Comparison of ENCODE assay signal across 32 cellular contexts in genomic region chr6:44157152-44157521, GRCh38. TPM values are rescaled to one million over a fixed set of nuclear protein-coding genes. Genes with fewer than 3 reads are reported as not detected.
A peak's percentile ranks its signal among the peaks of the same experiment; 100 is the strongest.
DNase-seq lines count a peak whose midpoint lies in the region; ATAC-seq, FAIRE-seq and TF ChIP-seq lines count a peak whose summit lies in the region.
"Had no signal": no experiment of that assay in that cellular context is flagged by ENCODE, and none has a peak within 500 bp of the region (broad histone marks: within the 10 kb centered on the region; RNA-seq: fewer than 3 reads in every experiment).

No MANE protein-coding gene starts in this region.

- no peak overlapping the region for H3K4me2 ChIP-seq in K562 (ENCODE audit: insufficient read depth, low read length)
- H3K4me2 ChIP-seq in neural progenitor cell = no peak overlapping the region
- H3K4me2 ChIP-seq: smooth muscle cell had no signal

- CTCF ChIA-PET in K562 (lab: Yijun Ruan, JAX; ENCODE audit: low intra/inter-chr PET ratio) = no interaction called here

- TF ChIP-seq CTCF in K562 (IDR thresholded peaks at IDR 0.05 in 2 of 3, conservative IDR thresholded peaks at IDR 0.05 in 1 of 3; ENCODE audit: insufficient read depth in 2 of 3, low read depth in 1 of 3, low read length in 3 of 3) (peak; percentile 7 to 21 (median 21); a peak in 1 of 6 replicates), neural progenitor cell (IDR thresholded peaks at IDR 0.05) (no peak), spleen (IDR thresholded peaks at IDR 0.05 in 8 of 11, conservative IDR thresholded peaks at IDR 0.05 in 3 of 11) (no peak)

- H3K27me3 Mint-ChIP-seq in neural progenitor cell (ENCODE audit: insufficient read depth, low read depth) = peaks cover 11% of the 10 kb centered on the region
- H3K27me3 Mint-ChIP-seq in activated T-cell treated with anti-CD3 and anti-CD28 coated beads, Interleukin-2, amount 50 U/mL, for 72 hours (ENCODE audit: low read depth) = no peaks in the 10 kb centered on the region
- H3K27me3 Mint-ChIP-seq: T-helper 17 cell had no signal

- H3K9me3 ChIP-seq in K562 (replicated peaks; ENCODE audit: control insufficient read depth, insufficient read depth, low read depth, low read length) (no peaks in the 10 kb centered on the region), neural progenitor cell (ENCODE audit: low read depth) (no peaks in the 10 kb centered on the region), spleen (no peaks in the 10 kb centered on the region)
- H3K9me3 ChIP-seq: adrenal gland, right atrium auricular region had no signal

- no peak for FAIRE-seq in K562 (lab: Jason Lieb, UNC)
- FAIRE-seq: A204.1 had no signal

- peak overlapping the region; percentile 7 for H3K27ac Mint-ChIP-seq in neural progenitor cell
- no peak overlapping the region for H3K27ac Mint-ChIP-seq in activated T-cell treated with anti-CD3 and anti-CD28 coated beads, Interleukin-2, amount 50 U/mL, for 72 hours
- H3K27ac Mint-ChIP-seq: CD8-positive, alpha-beta memory T cell had no signal

- peaks cover 3% of the 10 kb centered on the region for H3F3A ChIP-seq in neural progenitor cell (ENCODE audit: low read depth)

- ATAC-seq in K562 = no peak; the same call in 2 of the 3 replicates
- no peak for ATAC-seq in activated T-cell treated with anti-CD3 and anti-CD28 coated beads, Interleukin-2, amount 50 U/mL, for 72 hours (replicated peaks in 1 of 2)
- ATAC-seq: naive thymus-derived CD4-positive, alpha-beta T cell; T-helper 17 cell had no signal

- DNase-seq in NCI-H82 (lab: John Stamatoyannopoulos, UW) (peak; percentile 28), NCI-H82 treated with DMSO at 0.1 percent for 48 hours (lab: John Stamatoyannopoulos, UW; ENCODE audit: unreplicated experiment) (no peak), K562 (ENCODE audit: extremely low read depth in 1 of 4, low spot score in 3 of 4) (no peak), neural progenitor cell (ENCODE audit: low spot score) (no peak), AML-193 (lab: John Stamatoyannopoulos, UW) (no peak), spleen (no peak)
- DNase-seq in activated T-cell treated with anti-CD3 and anti-CD28 coated beads, Interleukin-2, amount 50 U/mL, for 72 hours = no peak
- DNase-seq in activated naive CD4-positive, alpha-beta T cell treated with anti-CD3 and anti-CD28 coated beads, Interleukin-2, amount 50 U/mL, for 16 hours = no peak
- DNase-seq: activated CD4-positive, alpha-beta T cell treated with anti-CD3 and anti-CD28 coated beads for 48 hours; activated naive CD4-positive, alpha-beta T cell; activated T-cell treated with anti-CD3 and anti-CD28 coated beads, Interleukin-2, amount 50 U/mL, for 1 hour; adrenal gland; CD8-positive, alpha-beta memory T cell; HCEC 1CT; midbrain; naive thymus-derived CD4-positive, alpha-beta T cell; NCI-H1436; NCI-H2081 treated with DMSO at 0.1 percent for 48 hours; NCI-H226; stimulated activated CD4-positive, alpha-beta T cell treated with anti-CD3 and anti-CD28 coated beads, Interleukin-2, amount 100 ng/mL, for 24 hours; T-helper 17 cell had no signal

- no peak for TF ChIP-seq RAD21 in K562 (CRISPR knock-in tag; conservative IDR thresholded peaks at IDR 0.05 in 1 of 2, IDR thresholded peaks at IDR 0.05 in 1 of 2)

- H3K4me1 Mint-ChIP-seq in neural progenitor cell = peaks cover 10% of the 10 kb centered on the region
- peaks cover 13% of the 10 kb centered on the region for H3K4me1 Mint-ChIP-seq in activated T-cell treated with anti-CD3 and anti-CD28 coated beads, Interleukin-2, amount 50 U/mL, for 72 hours (ENCODE audit: low read depth)

- no peaks in the 10 kb centered on the region for H3K9me1 ChIP-seq in K562 (ENCODE audit: control insufficient read depth, insufficient read depth, low read length)

- H3K27ac ChIP-seq in K562 (ENCODE audit: extremely low read depth, low read depth, low read length) (no peak overlapping the region), neural progenitor cell (no peak overlapping the region), spleen (no peak overlapping the region)
- H3K27ac ChIP-seq: adrenal gland, right atrium auricular region, SK-N-MC had no signal

- 59% methylated on average over 11 of the region's 11 CpGs for WGBS in K562 (ENCODE audit: insufficient coverage, low coverage, missing lambda C conversion rate)
- WGBS in spleen, 5 donors = 75 to 92% (median 80%) methylated on average over 11 of the region's 11 CpGs

- H3K79me2 ChIP-seq in K562 (ENCODE audit: control insufficient read depth, insufficient read depth, low read length) (no peaks in the 10 kb centered on the region), neural progenitor cell (ENCODE audit: low read depth) (no peaks in the 10 kb centered on the region)

- H3K4me1 ChIP-seq in K562 (replicated peaks in 1 of 2; ENCODE audit: control insufficient read depth in 2 of 2, insufficient read depth in 2 of 2, low read length in 2 of 2) = peaks cover 3 to 23% of the 10 kb centered on the region in 2 experiments; a peak in 3 of 5 replicates
- no peaks in the 10 kb centered on the region for H3K4me1 ChIP-seq in neural progenitor cell
- H3K4me1 ChIP-seq in spleen = peaks cover 0 to under 1% (median 0%) of the 10 kb centered on the region in 6 donors
- H3K4me1 ChIP-seq: right atrium auricular region had no signal

- no peak overlapping the region for H3K4me3 Mint-ChIP-seq in neural progenitor cell
- H3K4me3 Mint-ChIP-seq in activated T-cell treated with anti-CD3 and anti-CD28 coated beads, Interleukin-2, amount 50 U/mL, for 72 hours = no peak overlapping the region
- H3K4me3 Mint-ChIP-seq: brain; CD8-positive, alpha-beta memory T cell; naive thymus-derived CD4-positive, alpha-beta T cell; T-helper 17 cell had no signal

- no peak for TF ChIP-seq EP300 in K562 (IDR thresholded peaks at IDR 0.05; ENCODE audit: low read length)

- no peaks in the 10 kb centered on the region for H3K9me3 Mint-ChIP-seq in neural progenitor cell
- H3K9me3 Mint-ChIP-seq in activated T-cell treated with anti-CD3 and anti-CD28 coated beads, Interleukin-2, amount 50 U/mL, for 72 hours = no peaks in the 10 kb centered on the region
- H3K9me3 Mint-ChIP-seq: brain; CD8-positive, alpha-beta memory T cell; naive thymus-derived CD4-positive, alpha-beta T cell had no signal

- H3K36me3 ChIP-seq in K562 (ENCODE audit: control insufficient read depth, insufficient read depth, low read length) (peaks cover 22% of the 10 kb centered on the region; the same call in 1 of the 3 replicates), neural progenitor cell (no peaks in the 10 kb centered on the region), spleen (peaks cover 0 to 18% (median 2%) of the 10 kb centered on the region in 6 donors)
- H3K36me3 ChIP-seq: adrenal gland, right atrium auricular region had no signal

- H3K36me3 Mint-ChIP-seq in neural progenitor cell = peaks cover 3% of the 10 kb centered on the region
- no peaks in the 10 kb centered on the region for H3K36me3 Mint-ChIP-seq in activated T-cell treated with anti-CD3 and anti-CD28 coated beads, Interleukin-2, amount 50 U/mL, for 72 hours (ENCODE audit: insufficient read depth in 2 of 2)
- H3K36me3 Mint-ChIP-seq: brain; naive thymus-derived CD4-positive, alpha-beta T cell had no signal

- H4K20me1 ChIP-seq in K562 (replicated peaks; ENCODE audit: control insufficient read depth, insufficient read depth, low read length) (0 out of 2 replicates have a peak, but pooled peaks cover 3% of the 10 kb centered on the region), neural progenitor cell (ENCODE audit: low read depth) (no peaks in the 10 kb centered on the region)

- POLR2A ChIA-PET in K562 (lab: Yijun Ruan, JAX) = interaction anchor here (0.6 to 1.1 kb wide), 5 partner anchors 14 to 333 kb away, joined by 3 to 5 read pairs (median 4); partner anchors contain the start of gene HSP90AB1

- H3K4me3 ChIP-seq in K562 (no peak overlapping the region), neural progenitor cell (no peak overlapping the region), spleen (no peak overlapping the region)
- H3K4me3 ChIP-seq: adrenal gland, right atrium auricular region, SK-N-MC, smooth muscle cell had no signal

- TF ChIP-seq POLR2A in K562 (conservative IDR thresholded peaks at IDR 0.05) = no peak
- TF ChIP-seq POLR2A in spleen (IDR thresholded peaks at IDR 0.05) = no peak

- BruUV-seq in K562 (replicated peaks; lab: Mats Ljungman, UMichigan) = no TSS peak

- H2AFZ ChIP-seq in K562 (ENCODE audit: low read depth, low read length) = no peak overlapping the region
- H2AFZ ChIP-seq in neural progenitor cell (replicated peaks) = no peak overlapping the region

- intact Hi-C loops in K562 (cut with micrococcal nuclease) (no loop called here), spleen (cut with DNase I; ENCODE audit: low total_unique reads) (no loop called here)

- H3K9ac ChIP-seq in K562 (ENCODE audit: insufficient read depth in 1 of 2, low read depth in 2 of 2, low read length in 2 of 2) (peak overlapping the region in 1 of 2 experiments; percentile 79; a peak in 1 of 4 replicates), neural progenitor cell (no peak overlapping the region)

- no peaks in the 10 kb centered on the region for H3K27me3 ChIP-seq in K562 (ENCODE audit: control insufficient read depth in 2 of 2, insufficient read depth in 2 of 2, low read length in 2 of 2)
- no peaks in the 10 kb centered on the region for H3K27me3 ChIP-seq in neural progenitor cell
- no peaks in the 10 kb centered on the region for H3K27me3 ChIP-seq in spleen (replicated peaks in 1 of 7)
- H3K27me3 ChIP-seq: adrenal gland, right atrium auricular region had no signal

- in situ Hi-C loops in K562 (cut with MboI) = no loop called here

RNA-seq across cellular contexts. Expression of gene CAPN11, which starts 1.5 kb away (rescaled TPM):
- 2.2 and 4.6 TPM in 2 replicates for total RNA-seq in K562 (2011; cell fraction: chromatin; rRNA removed; ENCODE audit: low replicate concordance)
- 1.8 and 2.5 TPM in 2 replicates for total RNA-seq in K562 (2011; cell fraction: nucleolus; rRNA removed)
- 1.6 and 1.9 TPM in 2 replicates for total RNA-seq in K562 (2011; cell fraction: nucleoplasm; rRNA removed)
- 0.20 and 0.41 TPM in 2 replicates for total RNA-seq in K562 (2014; rRNA removed)
- 0.13 and 0.18 TPM in 2 replicates for total RNA-seq in K562 (2014; rRNA removed; fragmentation: Illumina TruSeq; extraction: Trizol)
- total RNA-seq in K562 (2015; rRNA removed; fragmentation: Illumina TruSeq; extraction: Trizol) = 0.07 and 0.11 TPM in 2 replicates
- 0.07 and 0.18 TPM in 2 replicates for total RNA-seq in K562 (2021)
- polyA plus RNA-seq in K562 (2011; rRNA removed) = 0.30 and 0.46 TPM in 2 replicates
- 0.15 and 0.57 TPM in 2 replicates for polyA plus RNA-seq in K562 (2011; cell fraction: cytosol; rRNA removed)
- polyA plus RNA-seq in K562 (2011; cell fraction: nucleus; rRNA removed) = 3.4 and 5.7 TPM in 2 replicates
- polyA plus RNA-seq in K562 (2012) = 0.35 and 1.5 TPM in 2 replicates
- 0.15 and 0.19 TPM in 2 replicates for polyA plus RNA-seq in K562 (2014; fragmentation: Illumina TruSeq; extraction: Trizol)
- polyA plus RNA-seq in K562 (2014; fragmentation: Nextera tagmentation; extraction: Ambion mirVana) = under 1 TPM in 1 of 2 experiments, not detected in 1; 0.03 TPM
- polyA plus RNA-seq in K562 (2014; rRNA removed) = 0.04 and 0.61 TPM in 2 replicates
- polyA minus RNA-seq in K562 (2011; rRNA and poly(A)+ RNA removed) = 0.24 and 0.25 TPM in 2 replicates
- 0.48 TPM in 1 of 2 replicates, not detected in the other for polyA minus RNA-seq in K562 (2011; cell fraction: cytosol; rRNA and poly(A)+ RNA removed)
- 0.67 and 0.81 TPM in 2 replicates for polyA minus RNA-seq in K562 (2011; cell fraction: nucleus; rRNA and poly(A)+ RNA removed)
- total RNA-seq in neural progenitor cell (ENCODE audit: low replicate concordance) = 0.40 and 0.49 TPM in 2 replicates
- under 1 TPM in 1 of 2 donors, not detected in 1; 0.39 TPM for total RNA-seq in activated T-cell treated with anti-CD3 and anti-CD28 coated beads, Interleukin-2, amount 50 U/mL, for 72 hours
- total RNA-seq in spleen = under 1 TPM in 4 of 7 donors, not detected in 3; 0.13 to 0.26 (median 0.20) TPM
- under 1 TPM; 0.12 to 0.19 (median 0.17) TPM for polyA plus RNA-seq in spleen
- total RNA-seq: activated CD8-positive, alpha-beta memory T cell treated with anti-CD3 and anti-CD28 coated beads for 36 hours; CD8-positive, alpha-beta memory T cell; HT-29; MCF 10A; smooth muscle cell had no signal
- polyA plus RNA-seq: CD8-positive, alpha-beta memory T cell; naive thymus-derived CD4-positive, alpha-beta T cell had no signal

RNA-seq across cellular contexts. Expression of gene TMEM63B, which starts 29.8 kb away (rescaled TPM):
- 125 and 274 TPM in 2 replicates for total RNA-seq in K562 (2011; cell fraction: chromatin; rRNA removed; ENCODE audit: low replicate concordance)
- total RNA-seq in K562 (2011; cell fraction: nucleolus; rRNA removed) = 162 and 166 TPM in 2 replicates
- total RNA-seq in K562 (2011; cell fraction: nucleoplasm; rRNA removed) = 160 TPM in 2 replicates
- total RNA-seq in K562 (2014; rRNA removed) (12.6 and 22.5 TPM in 2 replicates), K562 (2014; rRNA removed; fragmentation: Illumina TruSeq; extraction: Trizol) (10.8 and 14.4 TPM in 2 replicates), K562 (2015; rRNA removed; fragmentation: Illumina TruSeq; extraction: Trizol) (14.0 and 14.3 TPM in 2 replicates), K562 (2021) (39.2 and 39.4 TPM in 2 replicates), neural progenitor cell (ENCODE audit: low replicate concordance) (25.4 and 30.8 TPM in 2 replicates), spleen (10 to 100 TPM; 12.3 to 24.8 (median 19.4) TPM)
- polyA plus RNA-seq in K562 (2011; rRNA removed) (37.0 and 59.6 TPM in 2 replicates), K562 (2014; fragmentation: Illumina TruSeq; extraction: Trizol) (32.5 and 35.7 TPM in 2 replicates), K562 (2014; fragmentation: Nextera tagmentation; extraction: Ambion mirVana) (under 1 TPM; 0.14 to 0.17 TPM), K562 (2014; rRNA removed) (26.8 and 31.0 TPM in 2 replicates), spleen (1 to 10 TPM; 2.8 to 8.5 (median 3.5) TPM)
- 69.9 and 86.4 TPM in 2 replicates for polyA plus RNA-seq in K562 (2011; cell fraction: cytosol; rRNA removed)
- polyA plus RNA-seq in K562 (2011; cell fraction: nucleus; rRNA removed) = 128 and 148 TPM in 2 replicates
- polyA plus RNA-seq in K562 (2012) = 27.9 and 28.7 TPM in 2 replicates
- polyA minus RNA-seq in K562 (2011; rRNA and poly(A)+ RNA removed) = 52.7 and 68.9 TPM in 2 replicates
- polyA minus RNA-seq in K562 (2011; cell fraction: cytosol; rRNA and poly(A)+ RNA removed) = 35.2 and 46.9 TPM in 2 replicates
- 25.6 and 33.4 TPM in 2 replicates for polyA minus RNA-seq in K562 (2011; cell fraction: nucleus; rRNA and poly(A)+ RNA removed)
- total RNA-seq in activated T-cell treated with anti-CD3 and anti-CD28 coated beads, Interleukin-2, amount 50 U/mL, for 72 hours = 10 to 100 TPM; 16.3 to 17.9 TPM

RNA-seq across cellular contexts. Expression of gene MRPL14, which starts 29.9 kb away (rescaled TPM):
- total RNA-seq in K562 (2011; cell fraction: chromatin; rRNA removed; ENCODE audit: low replicate concordance) = 39.2 and 66.5 TPM in 2 replicates
- 54.2 and 60.8 TPM in 2 replicates for total RNA-seq in K562 (2011; cell fraction: nucleolus; rRNA removed)
- total RNA-seq in K562 (2011; cell fraction: nucleoplasm; rRNA removed) = 55.7 and 67.6 TPM in 2 replicates
- 166 and 199 TPM in 2 replicates for total RNA-seq in K562 (2014; rRNA removed)
- 97.5 and 126 TPM in 2 replicates for total RNA-seq in K562 (2014; rRNA removed; fragmentation: Illumina TruSeq; extraction: Trizol)
- 130 and 136 TPM in 2 replicates for total RNA-seq in K562 (2015; rRNA removed; fragmentation: Illumina TruSeq; extraction: Trizol)
- total RNA-seq in K562 (2021) = 143 and 149 TPM in 2 replicates
- polyA plus RNA-seq in K562 (2011; rRNA removed) = 145 and 165 TPM in 2 replicates
- polyA plus RNA-seq in K562 (2011; cell fraction: cytosol; rRNA removed) = 149 and 217 TPM in 2 replicates
- 68.7 and 82.6 TPM in 2 replicates for polyA plus RNA-seq in K562 (2011; cell fraction: nucleus; rRNA removed)
- 102 and 171 TPM in 2 replicates for polyA plus RNA-seq in K562 (2012)
- 134 and 163 TPM in 2 replicates for polyA plus RNA-seq in K562 (2014; fragmentation: Illumina TruSeq; extraction: Trizol)
- polyA plus RNA-seq in K562 (2014; fragmentation: Nextera tagmentation; extraction: Ambion mirVana) = 100 to 1,000 TPM; 414 to 424 TPM
- polyA plus RNA-seq in K562 (2014; rRNA removed) = 195 and 240 TPM in 2 replicates
- polyA minus RNA-seq in K562 (2011; rRNA and poly(A)+ RNA removed) = 39.8 and 41.8 TPM in 2 replicates
- polyA minus RNA-seq in K562 (2011; cell fraction: cytosol; rRNA and poly(A)+ RNA removed) = 38.6 and 39.1 TPM in 2 replicates
- polyA minus RNA-seq in K562 (2011; cell fraction: nucleus; rRNA and poly(A)+ RNA removed) = 15.3 and 25.4 TPM in 2 replicates
- total RNA-seq in neural progenitor cell (ENCODE audit: low replicate concordance) = 40.4 and 53.5 TPM in 2 replicates
- total RNA-seq in activated T-cell treated with anti-CD3 and anti-CD28 coated beads, Interleukin-2, amount 50 U/mL, for 72 hours = 10 to 100 TPM; 31.6 to 33.6 TPM
- total RNA-seq in spleen = 10 to 100 TPM; 20.2 to 31.7 (median 23.8) TPM
- polyA plus RNA-seq in spleen = 10 to 100 TPM; 34.8 to 55.3 (median 41.4) TPM

RNA-seq across cellular contexts. Expression of gene MYMX, which starts 59.6 kb away (rescaled TPM):
- total RNA-seq in K562 (2011; cell fraction: chromatin; rRNA removed; ENCODE audit: low replicate concordance) = not detected in 2 replicates
- not detected in 2 replicates for total RNA-seq in K562 (2011; cell fraction: nucleolus; rRNA removed)
- total RNA-seq in K562 (2011; cell fraction: nucleoplasm; rRNA removed) = not detected in 2 replicates
- not detected in 2 replicates for total RNA-seq in K562 (2014; rRNA removed)
- total RNA-seq in K562 (2014; rRNA removed; fragmentation: Illumina TruSeq; extraction: Trizol) = not detected in 2 replicates
- not detected in 2 replicates for total RNA-seq in K562 (2015; rRNA removed; fragmentation: Illumina TruSeq; extraction: Trizol)
- not detected in 2 replicates for total RNA-seq in K562 (2021)
- 0.12 TPM in 1 of 2 replicates, not detected in the other for polyA plus RNA-seq in K562 (2011; rRNA removed)
- polyA plus RNA-seq in K562 (2011; cell fraction: cytosol; rRNA removed) = 0.12 TPM in 1 of 2 replicates, not detected in the other
- 0.20 TPM in 1 of 2 replicates, not detected in the other for polyA plus RNA-seq in K562 (2011; cell fraction: nucleus; rRNA removed)
- polyA plus RNA-seq in K562 (2012) = 0.17 and 0.23 TPM in 2 replicates
- polyA plus RNA-seq in K562 (2014; fragmentation: Illumina TruSeq; extraction: Trizol) = not detected in 2 replicates
- polyA plus RNA-seq in K562 (2014; fragmentation: Nextera tagmentation; extraction: Ambion mirVana) = not detected
- polyA plus RNA-seq in K562 (2014; rRNA removed) = 0.12 TPM in 1 of 2 replicates, not detected in the other
- polyA minus RNA-seq in K562 (2011; rRNA and poly(A)+ RNA removed) = not detected in 2 replicates
- not detected in 2 replicates for polyA minus RNA-seq in K562 (2011; cell fraction: cytosol; rRNA and poly(A)+ RNA removed)
- 0.56 TPM in 1 of 2 replicates, not detected in the other for polyA minus RNA-seq in K562 (2011; cell fraction: nucleus; rRNA and poly(A)+ RNA removed)
- 0.54 and 1.5 TPM in 2 replicates for total RNA-seq in neural progenitor cell (ENCODE audit: low replicate concordance)
- total RNA-seq in activated T-cell treated with anti-CD3 and anti-CD28 coated beads, Interleukin-2, amount 50 U/mL, for 72 hours = not detected
- 1 to 10 TPM in 3 of 7 donors, under 1 TPM in 3, not detected in 1; 0.34 to 1.5 (median 0.87) TPM for total RNA-seq in spleen
- polyA plus RNA-seq in spleen = 1 to 10 TPM in 1 of 3 donors, under 1 TPM in 1, not detected in 1; 0.42 to 1.4 TPM
- total RNA-seq: activated CD8-positive, alpha-beta memory T cell treated with anti-CD3 and anti-CD28 coated beads for 36 hours; CD8-positive, alpha-beta memory T cell; chondrocyte; HT-29; liver; MCF 10A; naive thymus-derived CD4-positive, alpha-beta T cell; right atrium auricular region; smooth muscle cell; T-helper 17 cell; ureter had no signal
- polyA plus RNA-seq: CD8-positive, alpha-beta memory T cell; naive thymus-derived CD4-positive, alpha-beta T cell; smooth muscle cell had no signal

Comparison
In these comparisons a context has a peak if more than half of its experiments do, and no peak if none do; other contexts are left out.
1. CTCF ChIP-seq: peak in K562 (3 of 3); none in neural progenitor cell (single experiment) and spleen (0 of 11).